Comparison of ENCODE assay signal across 1 cellular context in genomic region chr4:2177443-2178093, GRCh38.
A peak's percentile ranks its signal among the peaks of the same experiment; 100 is the strongest.
TF ChIP-seq lines count a peak whose summit lies in the region.

No MANE protein-coding gene starts in this region.

TF ChIP-seq in HCT116, 20 proteins besides CTCF, POLR2A, EP300 and RAD21:
- TF ChIP-seq FOSL1 (IDR thresholded peaks at IDR 0.05; ENCODE audit: low read depth) (no peak), REST (IDR thresholded peaks at IDR 0.05; ENCODE audit: low read depth) (peak; percentile 18; the same call in 1 of the 2 replicates), CBX3 (IDR thresholded peaks at IDR 0.05; ENCODE audit: low read depth) (no peak), EZH2phosphoT487 (IDR thresholded peaks at IDR 0.05; ENCODE audit: borderline replicate concordance) (no peak)
TF ChIP-seq in HCT116: peak in this region for 1.
